ENCODE assay signal across 8 cellular contexts in genomic region chr9:35691325-35691631, GRCh38. TPM values are rescaled to one million over a fixed set of nuclear protein-coding genes. Genes with fewer than 3 reads are reported as not detected.
DNase-seq lines count a peak whose midpoint lies in the region; ATAC-seq and TF ChIP-seq lines count a peak whose summit lies in the region.

No MANE protein-coding gene starts in this region.

- DNase-seq in NB4 (ENCODE audit: low read depth) (no peak), natural killer cell (no peak)

- peak overlapping the region; percentile 83 for H3K27ac Mint-ChIP-seq in dendritic cell treated with granulocyte-macrophage colony-stimulating factor and Interleukin-4, amounts not matched to agents 40 ng/mL and 50 ng/mL, for 4 days
- H3K27ac Mint-ChIP-seq in natural killer cell: peak overlapping the region; percentile 78 to 84

- no peaks in the 10 kb centered on the region for H3K9me3 Mint-ChIP-seq in dendritic cell treated with granulocyte-macrophage colony-stimulating factor and Interleukin-4, amounts not matched to agents 40 ng/mL and 50 ng/mL, for 4 days
- no peaks in the 10 kb centered on the region for H3K9me3 Mint-ChIP-seq in natural killer cell

- no peaks in the 10 kb centered on the region for H3K27me3 ChIP-seq in BLaER1

- H3K4me1 ChIP-seq in BLaER1: peaks cover 47% of the 10 kb centered on the region

- H3K4me3 ChIP-seq in BLaER1: peak overlapping the region; percentile 73
- H3K4me3 ChIP-seq in NB4 (ENCODE audit: low read depth, low read length): peak overlapping the region; percentile 49

- H3K27ac ChIP-seq in BLaER1: peak overlapping the region; percentile 81

- no peaks in the 10 kb centered on the region for H3K9me3 ChIP-seq in BLaER1

- H3K27me3 Mint-ChIP-seq in dendritic cell treated with granulocyte-macrophage colony-stimulating factor and Interleukin-4, amounts not matched to agents 40 ng/mL and 50 ng/mL, for 4 days: peaks cover 18% of the 10 kb centered on the region
- H3K27me3 Mint-ChIP-seq in natural killer cell (ENCODE audit: low read depth in 2 of 2): no peaks in the 10 kb centered on the region

- intact Hi-C loops in dendritic cell treated with granulocyte-macrophage colony-stimulating factor and Interleukin-4, amounts not matched to agents 40 ng/mL and 50 ng/mL, for 4 days (cut with micrococcal nuclease): loop anchor here (5.0 kb wide), 1 partner anchor 44 kb away; no protein-coding TSS in a partner anchor
- intact Hi-C loops in natural killer cell (cut with micrococcal nuclease): no loop called here

- peaks cover 37% of the 10 kb centered on the region for H3K4me1 Mint-ChIP-seq in dendritic cell treated with granulocyte-macrophage colony-stimulating factor and Interleukin-4, amounts not matched to agents 40 ng/mL and 50 ng/mL, for 4 days (ENCODE audit: low read depth)
- peaks cover under 1 to 26% of the 10 kb centered on the region in 2 donors for H3K4me1 Mint-ChIP-seq in natural killer cell

- H3K36me3 ChIP-seq in BLaER1: peaks cover 9% of the 10 kb centered on the region

- ATAC-seq in natural killer cell: peak in 1 of 3 donors; percentile 35
- no peak for ATAC-seq in HG02642 (IDR thresholded peaks at IDR 0.05; ENCODE audit: poor library complexity, unreplicated experiment)
- ATAC-seq in GM18517 (IDR thresholded peaks at IDR 0.05; ENCODE audit: unreplicated experiment): no peak
- ATAC-seq in HG03354 (IDR thresholded peaks at IDR 0.05; ENCODE audit: poor library complexity, severe bottlenecking, unreplicated experiment): no peak
- no peak for ATAC-seq in HG02610 (IDR thresholded peaks at IDR 0.05; ENCODE audit: unreplicated experiment)

- no peak for TF ChIP-seq CTCF in NB4 (IDR thresholded peaks at IDR 0.05; ENCODE audit: low read depth, low read length)
- TF ChIP-seq CTCF in natural killer cell (IDR thresholded peaks at IDR 0.05): no peak

- H3K4me3 Mint-ChIP-seq in dendritic cell treated with granulocyte-macrophage colony-stimulating factor and Interleukin-4, amounts not matched to agents 40 ng/mL and 50 ng/mL, for 4 days: peak overlapping the region; percentile 86
- peak overlapping the region; percentile 90 for H3K4me3 Mint-ChIP-seq in natural killer cell

- H3K4me2 ChIP-seq in BLaER1: peak overlapping the region; percentile 93

- peak overlapping the region; percentile 79 for H3K9ac ChIP-seq in BLaER1

- TF ChIP-seq POLR2A in NB4 (IDR thresholded peaks at IDR 0.05; ENCODE audit: extremely low read depth, insufficient read length): no peak

- H3K36me3 Mint-ChIP-seq in dendritic cell treated with granulocyte-macrophage colony-stimulating factor and Interleukin-4, amounts not matched to agents 40 ng/mL and 50 ng/mL, for 4 days (ENCODE audit: low read depth): peaks cover 7% of the 10 kb centered on the region
- H3K36me3 Mint-ChIP-seq in natural killer cell: no peaks in the 10 kb centered on the region

- no peaks in the 10 kb centered on the region for H4K20me1 ChIP-seq in BLaER1

RNA-seq across cellular contexts. Expression of gene TPM2, which starts 1.6 kb away (rescaled TPM):
- total RNA-seq in natural killer cell: 10 to 100 TPM; 20.9 to 23.8 (median 22.9) TPM

RNA-seq across cellular contexts. Expression of gene CA9, which starts 17.6 kb away (rescaled TPM):
- total RNA-seq in natural killer cell: not detected

RNA-seq across cellular contexts. Expression of gene ARHGEF39, which starts 26.3 kb away (rescaled TPM):
- total RNA-seq in natural killer cell: 1 to 10 TPM; 1.3 to 3.2 (median 1.5) TPM

RNA-seq across cellular contexts. Expression of gene CCDC107, which starts 33.2 kb away (rescaled TPM):
- total RNA-seq in natural killer cell: 10 to 100 TPM; 30.9 to 37.9 (median 36.8) TPM

RNA-seq across cellular contexts. Expression of gene RMRP, which starts 33.5 kb away (rescaled TPM):
- total RNA-seq in natural killer cell: 1,000 to 10,000 TPM; 5,042 to 6,602 (median 5,874) TPM
